ENCODE assay signal across 9 cellular contexts in genomic region chr19:17244618-17245534, GRCh38. TPM values are rescaled to one million over a fixed set of nuclear protein-coding genes. Genes with fewer than 3 reads are reported as not detected.
DNase-seq lines count a peak whose midpoint lies in the region; ATAC-seq and TF ChIP-seq lines count a peak whose summit lies in the region.
"Had no signal": no experiment of that assay in that cellular context is flagged by ENCODE, and none has a peak within 500 bp of the region (broad histone marks: within the 10 kb centered on the region; RNA-seq: fewer than 3 reads in every experiment).

No MANE protein-coding gene starts in this region.

- no peak overlapping the region for H3K27ac Mint-ChIP-seq in CD4-positive, alpha-beta T cell
- H3K27ac Mint-ChIP-seq in activated T-helper 17 cell treated with anti-CD3 and anti-CD28 coated beads, Interleukin-2, amount 50 U/mL, for 72 hours, result no peak overlapping the region
- H3K27ac Mint-ChIP-seq in stimulated activated naive B cell treated with anti-CD40 and anti-IgM and Interleukin-4, amounts not matched to agents 10 μg/mL and 1 μg/mL and 100 μg/mL, for 72 hours, result peak overlapping the region; percentile 92

- peaks cover 5% of the 10 kb centered on the region for H3K27me3 Mint-ChIP-seq in CD4-positive, alpha-beta T cell
- no peaks in the 10 kb centered on the region for H3K27me3 Mint-ChIP-seq in activated T-helper 17 cell treated with anti-CD3 and anti-CD28 coated beads, Interleukin-2, amount 50 U/mL, for 72 hours
- no peaks in the 10 kb centered on the region for H3K27me3 Mint-ChIP-seq in stimulated activated naive B cell treated with anti-CD40 and anti-IgM and Interleukin-4, amounts not matched to agents 10 μg/mL and 1 μg/mL and 100 μg/mL, for 72 hours

- H3K9me3 ChIP-seq in CD4-positive, alpha-beta T cell (ENCODE audit: control insufficient read depth, low read length), result no peaks in the 10 kb centered on the region
- no peaks in the 10 kb centered on the region for H3K9me3 ChIP-seq in iPS-18a (ENCODE audit: control insufficient read depth, low read depth, low read length)

- TF ChIP-seq CTCF in CD4-positive, alpha-beta T cell (IDR thresholded peaks at IDR 0.05), result no peak

- no peaks in the 10 kb centered on the region for H3K36me3 Mint-ChIP-seq in CD4-positive, alpha-beta T cell (ENCODE audit: low read depth)
- no peaks in the 10 kb centered on the region for H3K36me3 Mint-ChIP-seq in activated T-helper 17 cell treated with anti-CD3 and anti-CD28 coated beads, Interleukin-2, amount 50 U/mL, for 72 hours (ENCODE audit: low read depth)
- H3K36me3 Mint-ChIP-seq in stimulated activated naive B cell treated with anti-CD40 and anti-IgM and Interleukin-4, amounts not matched to agents 10 μg/mL and 1 μg/mL and 100 μg/mL, for 72 hours, result peaks cover 0 to 5% of the 10 kb centered on the region in 2 donors

- intact Hi-C loops in CD4-positive, alpha-beta T cell (cut with DNase I, micrococcal nuclease), result no loop called here

- CTCF ChIA-PET in CD4-positive, alpha-beta T cell (lab: Charles Lee), result no interaction called here

- no peaks in the 10 kb centered on the region for H3K9me3 Mint-ChIP-seq in CD4-positive, alpha-beta T cell
- no peaks in the 10 kb centered on the region for H3K9me3 Mint-ChIP-seq in activated T-helper 17 cell treated with anti-CD3 and anti-CD28 coated beads, Interleukin-2, amount 50 U/mL, for 72 hours
- no peaks in the 10 kb centered on the region for H3K9me3 Mint-ChIP-seq in stimulated activated naive B cell treated with anti-CD40 and anti-IgM and Interleukin-4, amounts not matched to agents 10 μg/mL and 1 μg/mL and 100 μg/mL, for 72 hours

- H3K4me3 Mint-ChIP-seq in CD4-positive, alpha-beta T cell, result peak overlapping the region; percentile 74
- H3K4me3 Mint-ChIP-seq in activated T-helper 17 cell treated with anti-CD3 and anti-CD28 coated beads, Interleukin-2, amount 50 U/mL, for 72 hours, result peak overlapping the region; percentile 52
- peak overlapping the region; percentile 71 to 84 for H3K4me3 Mint-ChIP-seq in stimulated activated naive B cell treated with anti-CD40 and anti-IgM and Interleukin-4, amounts not matched to agents 10 μg/mL and 1 μg/mL and 100 μg/mL, for 72 hours

- no peak for DNase-seq in CD4-positive, alpha-beta T cell
- no peak for DNase-seq in stimulated activated naive B cell treated with anti-CD40 and anti-IgM and Interleukin-4, amounts not matched to agents 10 μg/mL and 1 μg/mL and 100 μg/mL, for 72 hours
- DNase-seq in cerebellar nuclear complex (lab: John Stamatoyannopoulos, UW), result no peak
- no peak for DNase-seq in SHP77 treated with DMSO at 0.1 percent for 48 hours (lab: John Stamatoyannopoulos, UW)
- DNase-seq in NCI-H1048 (lab: John Stamatoyannopoulos, UW), result no peak

- no peaks in the 10 kb centered on the region for H3K4me1 Mint-ChIP-seq in CD4-positive, alpha-beta T cell (ENCODE audit: low read depth)
- H3K4me1 Mint-ChIP-seq in activated T-helper 17 cell treated with anti-CD3 and anti-CD28 coated beads, Interleukin-2, amount 50 U/mL, for 72 hours, result no peaks in the 10 kb centered on the region
- H3K4me1 Mint-ChIP-seq in stimulated activated naive B cell treated with anti-CD40 and anti-IgM and Interleukin-4, amounts not matched to agents 10 μg/mL and 1 μg/mL and 100 μg/mL, for 72 hours, result peaks cover 21 to 23% of the 10 kb centered on the region in 2 donors

- peaks cover 24% of the 10 kb centered on the region for H3K4me1 ChIP-seq in iPS-18a (ENCODE audit: control insufficient read depth, low read depth, low read length)

- H3K9ac ChIP-seq in iPS-18a (ENCODE audit: low read length), result peak overlapping the region; percentile 67

- no peak overlapping the region for H3K27ac ChIP-seq in CD4-positive, alpha-beta T cell (ENCODE audit: low read depth, low read length)
- H3K27ac ChIP-seq in iPS-18a (ENCODE audit: low read length), result no peak overlapping the region

- no peaks in the 10 kb centered on the region for H3K27me3 ChIP-seq in CD4-positive, alpha-beta T cell (ENCODE audit: control insufficient read depth, insufficient read depth, low read length)
- H3K27me3 ChIP-seq in iPS-18a (ENCODE audit: control insufficient read depth, insufficient read depth, low read length), result no peaks in the 10 kb centered on the region

- peak overlapping the region; percentile 88 for H3K4me3 ChIP-seq in iPS-18a (ENCODE audit: low read length)

- POLR2A ChIA-PET in CD4-positive, alpha-beta T cell (lab: Charles Lee), result interaction anchor here (1.0 kb wide), 1 partner anchor 30 kb away, joined by 3 read pairs; the partner anchor contains the start of gene USE1

- H3K36me3 ChIP-seq in iPS-18a (ENCODE audit: control insufficient read depth, low read depth, low read length), result peaks cover 2% of the 10 kb centered on the region

- ATAC-seq in CD4-positive, alpha-beta T cell (ENCODE audit: poor library complexity), result peak; percentile 25
- peak; percentile 4 for ATAC-seq in HG02763 (IDR thresholded peaks at IDR 0.05; ENCODE audit: unreplicated experiment)
- peak; percentile 25 for ATAC-seq in activated T-helper 17 cell treated with anti-CD3 and anti-CD28 coated beads, Interleukin-2, amount 50 U/mL, for 72 hours (replicated peaks)
- peak in 1 of 2 donors; percentile 22 for ATAC-seq in stimulated activated naive B cell treated with anti-CD40 and anti-IgM and Interleukin-4, amounts not matched to agents 10 μg/mL and 1 μg/mL and 100 μg/mL, for 72 hours (replicated peaks)

RNA-seq across cellular contexts. Expression of gene NR2F6, which starts 0.8 kb away (rescaled TPM):
- total RNA-seq in CD4-positive, alpha-beta T cell, result 1 to 10 TPM in 1 of 2 experiments, under 1 TPM in 1; 0.74 to 1.1 TPM
- 1 to 10 TPM; 6.8 to 9.2 TPM for total RNA-seq in activated T-helper 17 cell treated with anti-CD3 and anti-CD28 coated beads, Interleukin-2, amount 50 U/mL, for 72 hours

RNA-seq across cellular contexts. Expression of gene OCEL1, which starts 18.9 kb away (rescaled TPM):
- total RNA-seq in CD4-positive, alpha-beta T cell, result 10 to 100 TPM; 20.5 to 22.2 TPM
- total RNA-seq in activated T-helper 17 cell treated with anti-CD3 and anti-CD28 coated beads, Interleukin-2, amount 50 U/mL, for 72 hours, result 10 to 100 TPM; 14.1 to 17.6 TPM

RNA-seq across cellular contexts. Expression of gene USHBP1, which starts 19.7 kb away (rescaled TPM):
- not detected for total RNA-seq in CD4-positive, alpha-beta T cell
- under 1 TPM; 0.26 to 0.48 TPM for total RNA-seq in activated T-helper 17 cell treated with anti-CD3 and anti-CD28 coated beads, Interleukin-2, amount 50 U/mL, for 72 hours
- total RNA-seq: HT1080 had no signal

RNA-seq across cellular contexts. Expression of gene BABAM1, which starts 22.4 kb away (rescaled TPM):
- 10 to 100 TPM; 56.2 to 63.5 TPM for total RNA-seq in CD4-positive, alpha-beta T cell
- total RNA-seq in activated T-helper 17 cell treated with anti-CD3 and anti-CD28 coated beads, Interleukin-2, amount 50 U/mL, for 72 hours, result 100 to 1,000 TPM in 1 of 2 donors, 10 to 100 TPM in 1; 73.4 to 115 TPM

RNA-seq across cellular contexts. Expression of gene USE1, which starts 29.7 kb away (rescaled TPM):
- 10 to 100 TPM; 23.1 to 24.3 TPM for total RNA-seq in CD4-positive, alpha-beta T cell
- 10 to 100 TPM; 27.8 to 30.6 TPM for total RNA-seq in activated T-helper 17 cell treated with anti-CD3 and anti-CD28 coated beads, Interleukin-2, amount 50 U/mL, for 72 hours
